ENCODE assay signal across 28 cellular contexts in the genomic region with DNA sequence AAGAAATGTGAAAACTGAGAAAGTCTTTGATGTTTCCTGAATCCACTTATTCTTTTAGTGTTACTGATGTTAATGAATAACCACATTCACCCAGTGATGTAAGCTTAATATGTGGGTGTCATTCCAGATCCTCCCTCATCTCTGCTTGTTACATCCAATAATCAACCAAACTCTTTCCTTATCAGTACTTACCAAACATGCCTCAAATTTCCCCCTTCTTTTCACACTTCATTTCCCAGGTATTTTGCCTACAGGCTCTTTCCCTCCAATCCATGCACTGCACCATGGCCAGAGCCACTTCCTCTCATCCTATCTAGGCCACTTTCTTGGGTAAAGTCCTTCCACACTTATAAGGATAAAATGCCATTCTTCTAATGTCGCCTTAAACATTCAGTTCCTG.
"Had no signal": no experiment of that assay in that cellular context is flagged by ENCODE, and none has a peak within 500 bp of the region (broad histone marks: within the 10 kb centered on the region; RNA-seq: fewer than 3 reads in every experiment).

No MANE protein-coding gene starts in this region.

- H3K4me1 ChIP-seq: ascending aorta, esophagus squamous epithelium, gastroesophageal sphincter, heart right ventricle had no signal

- ATAC-seq: activated CD4-positive, alpha-beta T cell treated with anti-CD3 and anti-CD28 coated beads for 36 hours; activated naive CD4-positive, alpha-beta T cell treated with anti-CD3 and anti-CD28 coated beads, Interleukin-2, amount 50 U/mL, for 72 hours; activated T-cell treated with anti-CD3 and anti-CD28 coated beads, Interleukin-2, amount 50 U/mL, for 72 hours; gastroesophageal sphincter; heart right ventricle; T-helper 17 cell had no signal

- FAIRE-seq: bronchial epithelial cell, endometrium, endothelial cell of umbilical vein had no signal

- H3K9me3 ChIP-seq: ascending aorta, esophagus squamous epithelium had no signal

- H3K4me3 ChIP-seq: ascending aorta, esophagus squamous epithelium, gastroesophageal sphincter, heart right ventricle had no signal

- H3K36me3 ChIP-seq: ascending aorta, brain microvascular endothelial cell, esophagus squamous epithelium, gastroesophageal sphincter, heart right ventricle had no signal

- H3K27me3 ChIP-seq: ascending aorta, brain microvascular endothelial cell had no signal

- H3K27ac ChIP-seq: ascending aorta, brain microvascular endothelial cell, epithelial cell of prostate, esophagus squamous epithelium, gastroesophageal sphincter, heart right ventricle had no signal

- DNase-seq: activated CD4-positive, alpha-beta memory T cell treated with anti-CD3 and anti-CD28 coated beads for 36 hours; activated CD4-positive, alpha-beta T cell treated with anti-CD3 and anti-CD28 coated beads for 36 hours; activated CD4-positive, alpha-beta T cell treated with anti-CD3 and anti-CD28 coated beads, Interleukin-2, amount 10 ng/mL, durations not matched to agents 24 days and 14 days; activated CD4-positive, CD25-positive, alpha-beta regulatory T cell; activated CD4-positive, CD25-positive, alpha-beta regulatory T cell treated with anti-CD3 and anti-CD28 coated beads, Interleukin-2, amount 50 U/mL, for 72 hours; activated CD8-positive, alpha-beta memory T cell treated with anti-CD3 and anti-CD28 coated beads, Interleukin-2, amount 50 U/mL, for 48 hours; activated gamma-delta T cell; activated naive CD4-positive, alpha-beta T cell; activated naive CD4-positive, alpha-beta T cell treated with anti-CD3 and anti-CD28 coated beads, Interleukin-2, amount 10 ng/mL, durations not matched to agents 7 days and 5 days; activated naive CD8-positive, alpha-beta T cell treated with anti-CD3 and anti-CD28 coated beads, Interleukin-2, amount 10 ng/mL, durations not matched to agents 7 days and 5 days; activated T-cell treated with anti-CD3 and anti-CD28 coated beads for 4 hours; activated T-cell treated with anti-CD3 and anti-CD28 coated beads, Interleukin-2, amount 50 U/mL, for 24 hours; activated T-cell treated with anti-CD3 and anti-CD28 coated beads, Interleukin-2, amount 50 U/mL, for 72 hours; brain microvascular endothelial cell; effector CD8-positive, alpha-beta T cell; esophagus squamous epithelium; foreskin melanocyte; heart right ventricle; T-helper 1 cell; T-helper 17 cell; T1000 had no signal
